ENCODE assay signal across 8 cellular contexts in the genomic region with DNA sequence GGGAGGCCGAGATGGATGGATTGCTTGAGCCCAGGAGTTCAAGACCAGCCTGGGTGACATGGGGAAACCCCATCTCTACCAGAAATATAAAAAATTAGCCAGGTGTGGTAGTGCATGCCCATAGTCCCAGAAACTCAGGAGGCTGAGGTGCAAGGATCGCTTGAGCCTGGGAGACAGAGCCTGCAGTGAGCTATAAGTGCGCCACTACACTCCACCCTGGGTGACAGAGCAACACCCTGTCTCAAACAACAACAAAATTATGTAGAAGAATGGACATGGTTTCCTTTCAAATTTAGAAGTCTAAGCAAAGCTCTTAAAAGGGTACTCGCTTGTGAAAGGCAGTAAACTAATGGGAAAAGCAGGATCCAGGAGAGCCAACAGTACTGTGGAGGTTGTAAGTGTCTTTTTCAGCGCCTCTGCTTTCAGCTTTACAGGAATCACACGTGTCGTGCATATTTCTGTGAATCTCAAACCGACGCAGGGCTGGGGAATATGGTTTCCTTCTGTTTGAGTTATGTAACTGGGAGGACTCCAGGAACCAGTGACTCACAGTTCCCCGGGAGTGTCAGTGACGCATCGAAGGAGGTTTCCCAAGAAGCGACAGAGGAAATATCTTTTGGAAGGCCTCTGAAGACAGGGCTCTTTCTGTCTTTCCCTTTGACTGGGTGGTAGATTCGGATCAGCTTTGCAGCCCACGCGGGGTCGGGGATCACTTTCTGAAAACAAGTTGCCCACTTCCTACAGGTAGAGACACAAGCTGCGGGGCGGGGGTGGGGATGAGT. TPM values are rescaled to one million over a fixed set of nuclear protein-coding genes. Genes with fewer than 3 reads are reported as not detected.
DNase-seq lines count a peak whose midpoint lies in the region; ATAC-seq, FAIRE-seq and TF ChIP-seq lines count a peak whose summit lies in the region.
"Not testable (repeated sequence)": the region's sequence is repeated elsewhere in the genome, so short reads cannot be mapped to it uniquely, and the experiment has no call there.

No MANE protein-coding gene starts in this region.

- TF ChIP-seq RAD21 in A549 (conservative IDR thresholded peaks at IDR 0.05 in 1 of 2, IDR thresholded peaks at IDR 0.05 in 1 of 2): not testable (repeated sequence)

- POLR2A ChIA-PET in A549 (lab: Yijun Ruan, JAX): not testable (repeated sequence)

- 20% methylated on average over 13 of the region's 19 CpGs for WGBS in A549 (ENCODE audit: missing lambda C conversion rate)

- TF ChIP-seq EP300 in A549 (IDR thresholded peaks at IDR 0.05): not testable (repeated sequence)

- peak overlapping the region; percentile 71 to 85 for H3K27ac ChIP-seq in A549
- not testable (repeated sequence) for H3K27ac ChIP-seq in SJSA1

- DNase-seq in A549 (ENCODE audit: low read depth in 1 of 2, low spot score in 1 of 2) (peak in 1 of 2 experiments; percentile 89), HFFc6 (peak; percentile 86), SJSA1 (ENCODE audit: low read depth in 1 of 2, low spot score in 2 of 2) (peak; percentile 44 to 74), activated T-cell treated with anti-CD3 and anti-CD28 coated beads for 4 hours (peak; percentile 55), bronchial epithelial cell (ENCODE audit: low read depth) (peak; percentile 80), Right ventricle myocardium inferior (ENCODE audit: missing footprints) (peak; percentile 75), non-pigmented ciliary epithelial cell (ENCODE audit: low read depth) (peak; percentile 51)
- DNase-seq in stimulated activated CD4-positive, alpha-beta T cell treated with anti-CD3 and anti-CD28 coated beads, TNF-alpha, amount 100 ng/mL, for 24 hours (ENCODE audit: low read depth in 3 of 3): peak in 2 of 3 experiments; percentile 25 to 54

- not testable (repeated sequence) for H3K36me3 Mint-ChIP-seq in HFFc6 (ENCODE audit: low read depth)

- peak; percentile 95 to 98 for ATAC-seq in A549
- ATAC-seq in Right ventricle myocardium inferior: peak; percentile 84

- H3K4me3 ChIP-seq in A549: 0 out of 3 replicates have a peak overlapping the region, but pooled peaks have one; percentile 9
- H3K4me3 ChIP-seq in SJSA1; bronchial epithelial cell (ENCODE audit: low read depth, low read length): not testable (repeated sequence)

- H3K4me2 ChIP-seq in A549: peak overlapping the region; percentile 83

- H3K27ac Mint-ChIP-seq in HFFc6: peak overlapping the region; percentile 55; the same call in 1 of the 2 replicates

- CTCF ChIA-PET in A549 (lab: Yijun Ruan, JAX): not testable (repeated sequence)

- TF ChIP-seq POLR2A in A549 (IDR thresholded peaks at IDR 0.05; ENCODE audit: low read length): not testable (repeated sequence)

- peaks cover 13% of the 10 kb centered on the region for H3K4me1 ChIP-seq in A549
- not testable (repeated sequence) for H3K4me1 ChIP-seq in SJSA1 (replicated peaks)

- not testable (repeated sequence) for H3K36me3 ChIP-seq in SJSA1; bronchial epithelial cell (ENCODE audit: control insufficient read depth, insufficient read depth, low read length)

- H3K9me3 Mint-ChIP-seq in HFFc6: not testable (repeated sequence)

- H3K27me3 Mint-ChIP-seq in HFFc6 (ENCODE audit: insufficient read depth): peaks cover 12% of the 10 kb centered on the region

- intact Hi-C loops in Right ventricle myocardium inferior (cut with DNase I): not testable (repeated sequence)

- peak overlapping the region; percentile 76 for H3K4me3 Mint-ChIP-seq in HFFc6

- TF ChIP-seq CTCF in A549 (IDR thresholded peaks at IDR 0.05); HFFc6 (IDR thresholded peaks at IDR 0.05); bronchial epithelial cell (IDR thresholded peaks at IDR 0.05; ENCODE audit: insufficient read depth, low read length, severe bottlenecking): not testable (repeated sequence)

- not testable (repeated sequence) for H3K27me3 ChIP-seq in SJSA1 (replicated peaks); bronchial epithelial cell (ENCODE audit: control insufficient read depth, insufficient read depth, low read length)

- FAIRE-seq in A549 (lab: Jason Lieb, UNC): peak; percentile 100
- peak; percentile 99 for FAIRE-seq in bronchial epithelial cell (lab: Jason Lieb, UNC)

- not testable (repeated sequence) for H3K9me3 ChIP-seq in A549; SJSA1 (replicated peaks)

- not testable (repeated sequence) for H3K4me1 Mint-ChIP-seq in HFFc6 (ENCODE audit: low read depth)

TF ChIP-seq in A549, 52 proteins besides CTCF, POLR2A, EP300 and RAD21:
- TF ChIP-seq, protein P1, sequence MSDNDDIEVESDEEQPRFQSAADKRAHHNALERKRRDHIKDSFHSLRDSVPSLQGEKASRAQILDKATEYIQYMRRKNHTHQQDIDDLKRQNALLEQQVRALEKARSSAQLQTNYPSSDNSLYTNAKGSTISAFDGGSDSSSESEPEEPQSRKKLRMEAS (IDR thresholded peaks at IDR 0.05): peak; percentile 40; the same call in 1 of the 2 replicates
- 0 out of 2 replicates have a peak, but pooled peaks have one; percentile 20 for TF ChIP-seq FOSL2 (IDR thresholded peaks at IDR 0.05)
- TF ChIP-seq FOSL2 (CRISPR knock-in tag; IDR thresholded peaks at IDR 0.05): peak; percentile 78
- peak in 1 of 2 experiments; percentile 70; a peak in 2 of 4 replicates for TF ChIP-seq CEBPB (IDR thresholded peaks at IDR 0.05)

RNA-seq across cellular contexts. Expression of a gene that starts 24.6 kb away (rescaled TPM):
- polyA plus RNA-seq in A549 (2011; rRNA removed): not detected in 2 replicates
- polyA plus RNA-seq in A549 (2012; cell fraction: cytosol; rRNA removed): not detected in 2 replicates
- not detected in 2 replicates for polyA plus RNA-seq in A549 (2012; cell fraction: nucleus; rRNA removed)
- polyA plus RNA-seq in A549 (2017; fragmentation: RNase III; extraction: RNeasy Plus Mini Kit Qiagen cat#74134 plus additional on column Dnase treatment): not detected in 3 replicates
- polyA minus RNA-seq in A549 (2011; rRNA and poly(A)+ RNA removed): not detected in 2 replicates
- total RNA-seq in HFFc6 (2021; fragmentation: NEBNext Ultra II Directional; extraction: Animal tissue kit (Norgen Biotek cat#: 25700)): not detected
- not detected in 2 replicates for total RNA-seq in SJSA1 (2014; rRNA removed; shearing (Covaris generic))
- not detected in 2 replicates for total RNA-seq in bronchial epithelial cell
- total RNA-seq in Right ventricle myocardium inferior: 0.30 TPM

RNA-seq across cellular contexts. Expression of a gene that starts 46.4 kb away (rescaled TPM):
- polyA plus RNA-seq in A549 (2011; rRNA removed): 0.29 and 0.40 TPM in 2 replicates
- polyA plus RNA-seq in A549 (2012; cell fraction: cytosol; rRNA removed): 0.06 and 0.07 TPM in 2 replicates
- 0.07 and 0.12 TPM in 2 replicates for polyA plus RNA-seq in A549 (2012; cell fraction: nucleus; rRNA removed)
- 0.10 to 0.25 TPM (median 0.22 TPM) in 3 replicates for polyA plus RNA-seq in A549 (2017; fragmentation: RNase III; extraction: RNeasy Plus Mini Kit Qiagen cat#74134 plus additional on column Dnase treatment)
- polyA minus RNA-seq in A549 (2011; rRNA and poly(A)+ RNA removed): 0.08 and 0.24 TPM in 2 replicates
- not detected for total RNA-seq in HFFc6 (2021; fragmentation: NEBNext Ultra II Directional; extraction: Animal tissue kit (Norgen Biotek cat#: 25700))
- not detected in 2 replicates for total RNA-seq in SJSA1 (2014; rRNA removed; shearing (Covaris generic))
- under 0.01 TPM in 2 replicates for total RNA-seq in bronchial epithelial cell
- total RNA-seq in Right ventricle myocardium inferior: 1.2 TPM
